ENCODE assay signal across 20 cellular contexts in genomic region chr7:98378210-98378819, GRCh38.
"Had no signal": no experiment of that assay in that cellular context is flagged by ENCODE, and none has a peak within 500 bp of the region (broad histone marks: within the 10 kb centered on the region; RNA-seq: fewer than 3 reads in every experiment).

No MANE protein-coding gene starts in this region.

- H3K27me3 Mint-ChIP-seq: activated B cell treated with CpG ODN at 0.5 μM for 24 hours; activated naive CD8-positive, alpha-beta T cell; naive thymus-derived CD8-positive, alpha-beta T cell; stimulated activated naive CD8-positive, alpha-beta T cell treated with anti-CD3 and anti-CD28 coated beads, Interleukin-15, Interleukin-2, amounts not matched to agents 100 ng/mL and 50 ng/mL, for 24 hours had no signal

- H3K9me3 Mint-ChIP-seq: activated B cell treated with CpG ODN at 0.5 μM for 24 hours; activated T-cell treated with anti-CD3 and anti-CD28 coated beads, Interleukin-2, amount 50 U/mL, for 4 hours; activated T-helper 2 cell treated with anti-CD3 and anti-CD28 coated beads, Interferon-gamma antibody, Interleukin-2, Interleukin-4, amounts not matched to agents 10 μg/mL and 5 μg/mL and 100 μg/mL, durations not matched to agents 14 hours and 24 hours and 36 hours; naive thymus-derived CD8-positive, alpha-beta T cell; stimulated activated naive CD8-positive, alpha-beta T cell treated with anti-CD3 and anti-CD28 coated beads, Interleukin-15, Interleukin-2, amounts not matched to agents 100 ng/mL and 50 ng/mL, for 24 hours; T-helper 1 cell treated with Interleukin-12 subunit alpha and Interleukin-12 subunit beta and Interleukin-4 antibody, amounts not matched to agents 30 μg/mL and 1 μg/mL, for 36 hours had no signal

- H3K27ac Mint-ChIP-seq: activated B cell treated with CpG ODN at 0.5 μM for 24 hours; activated naive CD8-positive, alpha-beta T cell; activated T-helper 2 cell treated with anti-CD3 and anti-CD28 coated beads, Interferon-gamma antibody, Interleukin-2, Interleukin-4, amounts not matched to agents 10 μg/mL and 5 μg/mL and 100 μg/mL, durations not matched to agents 14 hours and 24 hours and 36 hours; stimulated activated naive CD8-positive, alpha-beta T cell treated with anti-CD3 and anti-CD28 coated beads, Interleukin-15, Interleukin-2, amounts not matched to agents 100 ng/mL and 50 ng/mL, for 24 hours; T-helper 1 cell treated with Interleukin-12 subunit alpha and Interleukin-12 subunit beta and Interleukin-4 antibody, amounts not matched to agents 30 μg/mL and 1 μg/mL, for 36 hours had no signal

- H3K9me3 ChIP-seq: adrenal gland, ascending aorta, colonic mucosa had no signal

- H3K4me1 Mint-ChIP-seq: activated B cell treated with CpG ODN at 0.5 μM for 24 hours; naive thymus-derived CD8-positive, alpha-beta T cell had no signal

- ATAC-seq: activated T-cell treated with anti-CD3 and anti-CD28 coated beads, Interleukin-2, amount 50 U/mL, for 4 hours; heart left ventricle; naive thymus-derived CD8-positive, alpha-beta T cell; right cardiac atrium had no signal

- H3K27me3 ChIP-seq: adrenal gland, ascending aorta, colonic mucosa, heart left ventricle, tibial nerve had no signal

- H3K27ac ChIP-seq: adrenal gland, ascending aorta, colonic mucosa, heart left ventricle, tibial nerve had no signal

- H3K4me3 ChIP-seq: adrenal gland, ascending aorta, colonic mucosa, heart left ventricle, lung, tibial nerve had no signal

- H3K4me3 Mint-ChIP-seq: activated B cell treated with CpG ODN at 0.5 μM for 24 hours; activated naive CD8-positive, alpha-beta T cell; activated T-cell treated with anti-CD3 and anti-CD28 coated beads, Interleukin-2, amount 50 U/mL, for 4 hours; naive thymus-derived CD8-positive, alpha-beta T cell; stimulated activated naive CD8-positive, alpha-beta T cell treated with anti-CD3 and anti-CD28 coated beads, Interleukin-15, Interleukin-2, amounts not matched to agents 100 ng/mL and 50 ng/mL, for 24 hours; T-helper 1 cell treated with Interleukin-12 subunit alpha and Interleukin-12 subunit beta and Interleukin-4 antibody, amounts not matched to agents 30 μg/mL and 1 μg/mL, for 36 hours had no signal

- H3K36me3 Mint-ChIP-seq: activated naive CD8-positive, alpha-beta T cell had no signal

- H3K36me3 ChIP-seq: adrenal gland, ascending aorta, colonic mucosa, heart left ventricle, tibial nerve had no signal

- DNase-seq: activated B cell treated with CpG ODN at 0.5 μM for 24 hours; activated CD4-positive, alpha-beta T cell treated with anti-CD3 and anti-CD28 coated beads for 4 hours; activated CD4-positive, alpha-beta T cell treated with anti-CD3 and anti-CD28 coated beads, Interleukin-2, amount 50 U/mL, for 48 hours; activated CD8-positive, alpha-beta memory T cell treated with anti-CD3 and anti-CD28 coated beads, Interleukin-2, amount 50 U/mL, for 48 hours; activated naive CD4-positive, alpha-beta T cell; activated T-cell treated with anti-CD3 and anti-CD28 coated beads, Interleukin-2, amount 50 U/mL, for 4 hours; adrenal gland; colonic mucosa; heart left ventricle; naive thymus-derived CD8-positive, alpha-beta T cell; right cardiac atrium; stimulated activated CD4-positive, alpha-beta T cell treated with anti-CD3 and anti-CD28 coated beads, Interleukin-1b, Interleukin-23, amount 100 ng/mL, for 48 hours; T1000 had no signal

- H3K4me1 ChIP-seq: ascending aorta, heart left ventricle, tibial nerve had no signal
